ENCODE assay signal across 24 cellular contexts in genomic region chr12:11693068-11693467, GRCh38. TPM values are rescaled to one million over a fixed set of nuclear protein-coding genes. Genes with fewer than 3 reads are reported as not detected.
A peak's percentile ranks its signal among the peaks of the same experiment; 100 is the strongest.
DNase-seq lines count a peak whose midpoint lies in the region; ATAC-seq and TF ChIP-seq lines count a peak whose summit lies in the region.
"Had no signal": no experiment of that assay in that cellular context is flagged by ENCODE, and none has a peak within 500 bp of the region (broad histone marks: within the 10 kb centered on the region; RNA-seq: fewer than 3 reads in every experiment).

No MANE protein-coding gene starts in this region.

- 92 to 100% methylated on average over 3 to 6 of the region's 6 CpGs for WGBS in transverse colon (ENCODE audit: low coverage in 1 of 2), 2 donors
- WGBS in stomach, 5 donors: 85 to 96% (median 91%) methylated on average over 6 of the region's 6 CpGs

- TF ChIP-seq POLR2A in transverse colon (IDR thresholded peaks at IDR 0.05) (no peak), stomach (IDR thresholded peaks at IDR 0.05) (no peak)

- H3K9me3 Mint-ChIP-seq in activated CD4-positive, alpha-beta T cell treated with anti-CD3 and anti-CD28 coated beads for 36 hours (ENCODE audit: low read depth): no peaks in the 10 kb centered on the region
- no peaks in the 10 kb centered on the region for H3K9me3 Mint-ChIP-seq in dendritic cell treated with granulocyte-macrophage colony-stimulating factor and Interleukin-4, amounts not matched to agents 40 ng/mL and 50 ng/mL, for 4 days

- POLR2A ChIA-PET in activated CD4-positive, alpha-beta T cell treated with anti-CD3 and anti-CD28 coated beads for 36 hours (lab: Charles Lee): no interaction called here

- H3K4me1 ChIP-seq in transverse colon: peaks cover 12 to 43% (median 25%) of the 10 kb centered on the region in 4 donors
- H3K4me1 ChIP-seq in stomach: peaks cover 16 to 77% (median 46%) of the 10 kb centered on the region in 4 donors

- H3K4me1 Mint-ChIP-seq in activated CD4-positive, alpha-beta T cell treated with anti-CD3 and anti-CD28 coated beads for 36 hours: peaks cover 34% of the 10 kb centered on the region
- peaks cover 91% of the 10 kb centered on the region for H3K4me1 Mint-ChIP-seq in dendritic cell treated with granulocyte-macrophage colony-stimulating factor and Interleukin-4, amounts not matched to agents 40 ng/mL and 50 ng/mL, for 4 days (ENCODE audit: low read depth)

- H3K9me3 ChIP-seq in transverse colon (no peaks in the 10 kb centered on the region), stomach (no peaks in the 10 kb centered on the region)
- H3K9me3 ChIP-seq: MG63 had no signal

- in situ Hi-C loops in transverse colon (cut with MboI; ENCODE audit: low pct_ligation_motif_present in 1 of 4, low pct_unique_long_range_greater_than_20kb in 1 of 4, low sequenced_read_pairs in 3 of 4): no loop called here

- H3K27ac Mint-ChIP-seq in activated CD4-positive, alpha-beta T cell treated with anti-CD3 and anti-CD28 coated beads for 36 hours: no peak overlapping the region
- H3K27ac Mint-ChIP-seq in dendritic cell treated with granulocyte-macrophage colony-stimulating factor and Interleukin-4, amounts not matched to agents 40 ng/mL and 50 ng/mL, for 4 days: peak overlapping the region; percentile 74

- H3K27ac ChIP-seq in transverse colon: peak overlapping the region; percentile 5 to 73 (median 56)
- peak overlapping the region in 1 of 5 donors; percentile 75 for H3K27ac ChIP-seq in stomach
- H3K27ac ChIP-seq: 22Rv1 had no signal

- ATAC-seq in activated CD4-positive, alpha-beta T cell treated with anti-CD3 and anti-CD28 coated beads for 36 hours: peak; percentile 39
- no peak for ATAC-seq in GM21360 (IDR thresholded peaks at IDR 0.05; ENCODE audit: unreplicated experiment)
- ATAC-seq: PC-3 had no signal

- no peak for DNase-seq in activated CD4-positive, alpha-beta T cell treated with anti-CD3 and anti-CD28 coated beads for 36 hours
- no peak for DNase-seq in activated CD4-positive, alpha-beta T cell treated with anti-CD3 and anti-CD28 coated beads, Interleukin-2, amount 50 U/mL, for 1 hour
- peak; percentile 12 for DNase-seq in midbrain (lab: John Stamatoyannopoulos, UW)
- DNase-seq in transverse colon: no peak
- no peak for DNase-seq in stomach
- DNase-seq in NCI-H2227 treated with DMSO at 0.1 percent for 48 hours (lab: John Stamatoyannopoulos, UW): no peak
- DNase-seq: CD4-positive, CD25-positive, alpha-beta regulatory T cell; DMS153; HCEC 1CT; KG1; MG63; NCI-H1105 treated with DMSO at 0.1 percent for 48 hours; NCI-H146; NCI-H1930; NCI-H2107; NCI-H446; NCI-H526; NCI-H82; NK-92 treated with Interleukin-12 subunit alpha and Interleukin-12 subunit beta, amount 100 ng/mL, for 24 hours; PC-3; SHP77 had no signal

- H3K4me3 Mint-ChIP-seq in activated CD4-positive, alpha-beta T cell treated with anti-CD3 and anti-CD28 coated beads for 36 hours: no peak overlapping the region
- H3K4me3 Mint-ChIP-seq in dendritic cell treated with granulocyte-macrophage colony-stimulating factor and Interleukin-4, amounts not matched to agents 40 ng/mL and 50 ng/mL, for 4 days: no peak overlapping the region
- H3K4me3 Mint-ChIP-seq: CD4-positive, CD25-positive, alpha-beta regulatory T cell had no signal

- H3K27me3 ChIP-seq in transverse colon: no peaks in the 10 kb centered on the region
- no peaks in the 10 kb centered on the region for H3K27me3 ChIP-seq in stomach
- H3K27me3 ChIP-seq: MG63 had no signal

- peaks cover 33% of the 10 kb centered on the region for H3K36me3 Mint-ChIP-seq in activated CD4-positive, alpha-beta T cell treated with anti-CD3 and anti-CD28 coated beads for 36 hours (ENCODE audit: low read depth)
- peaks cover 80% of the 10 kb centered on the region for H3K36me3 Mint-ChIP-seq in dendritic cell treated with granulocyte-macrophage colony-stimulating factor and Interleukin-4, amounts not matched to agents 40 ng/mL and 50 ng/mL, for 4 days (ENCODE audit: low read depth)
- H3K36me3 Mint-ChIP-seq: CD4-positive, CD25-positive, alpha-beta regulatory T cell had no signal

- H3K27me3 Mint-ChIP-seq in activated CD4-positive, alpha-beta T cell treated with anti-CD3 and anti-CD28 coated beads for 36 hours: no peaks in the 10 kb centered on the region
- H3K27me3 Mint-ChIP-seq in dendritic cell treated with granulocyte-macrophage colony-stimulating factor and Interleukin-4, amounts not matched to agents 40 ng/mL and 50 ng/mL, for 4 days: no peaks in the 10 kb centered on the region
- H3K27me3 Mint-ChIP-seq: CD4-positive, CD25-positive, alpha-beta regulatory T cell had no signal

- intact Hi-C loops in activated CD4-positive, alpha-beta T cell treated with anti-CD3 and anti-CD28 coated beads for 36 hours (cut with DNase I, micrococcal nuclease): no loop called here
- intact Hi-C loops in dendritic cell treated with granulocyte-macrophage colony-stimulating factor and Interleukin-4, amounts not matched to agents 40 ng/mL and 50 ng/mL, for 4 days (cut with micrococcal nuclease): no loop called here
- intact Hi-C loops in transverse colon (cut with DNase I; ENCODE audit: low total_unique reads) (no loop called here), stomach (cut with DNase I; ENCODE audit: low total_unique reads) (no loop called here)

- H3K4me3 ChIP-seq in transverse colon (no peak overlapping the region), stomach (no peak overlapping the region)
- H3K4me3 ChIP-seq: MG63 had no signal

- no peaks in the 10 kb centered on the region for H3K36me3 ChIP-seq in transverse colon
- no peaks in the 10 kb centered on the region for H3K36me3 ChIP-seq in stomach
- H3K36me3 ChIP-seq: MG63 had no signal

- CTCF ChIA-PET in activated CD4-positive, alpha-beta T cell treated with anti-CD3 and anti-CD28 coated beads for 36 hours (lab: Charles Lee): interaction anchor here (0.6 kb wide), 1 partner anchor 657 kb away, joined by 3 read pairs; the partner anchor contains the start of gene MANSC1

- TF ChIP-seq CTCF in transverse colon (IDR thresholded peaks at IDR 0.05): no peak
- TF ChIP-seq CTCF in stomach (IDR thresholded peaks at IDR 0.05): no peak

- no peak for TF ChIP-seq EP300 in transverse colon (IDR thresholded peaks at IDR 0.05; ENCODE audit: low read depth)
- TF ChIP-seq EP300 in stomach (IDR thresholded peaks at IDR 0.05): no peak

RNA-seq across cellular contexts. Expression of gene ETV6, which starts 43.6 kb away (rescaled TPM):
- 10 to 100 TPM; 53.5 to 56.7 TPM for total RNA-seq in activated CD4-positive, alpha-beta T cell treated with anti-CD3 and anti-CD28 coated beads for 36 hours
- 10 to 100 TPM; 19.9 to 47.9 (median 41.0) TPM for total RNA-seq in transverse colon
- total RNA-seq in stomach: 10 to 100 TPM; 11.6 to 60.3 (median 19.1) TPM
- polyA plus RNA-seq in stomach: 1 to 10 TPM; 4.1 to 7.3 (median 4.4) TPM
